In genomic region chr15:33600161-33600560, GRCh38 we compare ENCODE assay signal across 21 cellular contexts.
DNase-seq lines count a peak whose midpoint lies in the region; ATAC-seq and TF ChIP-seq lines count a peak whose summit lies in the region.
"Had no signal": no experiment of that assay in that cellular context is flagged by ENCODE, and none has a peak within 500 bp of the region (broad histone marks: within the 10 kb centered on the region; RNA-seq: fewer than 3 reads in every experiment).

No MANE protein-coding gene starts in this region.

- intact Hi-C loops in mammary epithelial cell (cut with micrococcal nuclease), result no loop called here

- no peak overlapping the region for H3K4ac ChIP-seq in mesendoderm (ENCODE audit: low read depth, low read length)

- WGBS in mammary epithelial cell (ENCODE audit: low coverage, missing lambda C conversion rate), result 87% methylated on average over 8 of the region's 8 CpGs
- WGBS in mesendoderm (ENCODE audit: extremely low coverage, insufficient coverage, low lambda C conversion rate), result no CpG with 5 or more reads among the region's 8 CpGs

- H3K36me3 ChIP-seq in mammary epithelial cell (ENCODE audit: insufficient read depth, low read length), result no peaks in the 10 kb centered on the region
- H3K36me3 ChIP-seq in RWPE2 (ENCODE audit: low read depth), result no peaks in the 10 kb centered on the region
- H3K36me3 ChIP-seq in mesendoderm (ENCODE audit: control insufficient read depth, insufficient read depth, low read length), result no peaks in the 10 kb centered on the region
- H3K36me3 ChIP-seq in neural progenitor cell, result no peaks in the 10 kb centered on the region
- H3K36me3 ChIP-seq: BLaER1 had no signal

- TF ChIP-seq CTCF in mammary epithelial cell (conservative IDR thresholded peaks at IDR 0.05 in 1 of 2, IDR thresholded peaks at IDR 0.05 in 1 of 2; ENCODE audit: extremely low read depth in 1 of 2, insufficient read depth in 1 of 2, low read depth in 1 of 2, low read length in 2 of 2) (no peak), RWPE2 (IDR thresholded peaks at IDR 0.05; ENCODE audit: poor library complexity, severe bottlenecking) (no peak), neural progenitor cell (IDR thresholded peaks at IDR 0.05) (no peak)

- H4K20me1 ChIP-seq in mammary epithelial cell (ENCODE audit: insufficient read depth, low read length) (no peaks in the 10 kb centered on the region), neural progenitor cell (ENCODE audit: low read depth) (no peaks in the 10 kb centered on the region)
- H4K20me1 ChIP-seq: BLaER1 had no signal

- H3K4me3 ChIP-seq in mammary epithelial cell (replicated peaks in 1 of 3; ENCODE audit: insufficient read depth in 1 of 3, low read depth in 2 of 3, low read length in 3 of 3) (no peak overlapping the region), RWPE2 (ENCODE audit: severe bottlenecking) (no peak overlapping the region), mesendoderm (ENCODE audit: low read length) (no peak overlapping the region), neural progenitor cell (no peak overlapping the region)
- H3K4me3 ChIP-seq: BLaER1 had no signal

- H3K9me3 ChIP-seq in mammary epithelial cell (replicated peaks; ENCODE audit: insufficient read depth, low read length) (no peaks in the 10 kb centered on the region), RWPE2 (ENCODE audit: severe bottlenecking) (no peaks in the 10 kb centered on the region), neural progenitor cell (ENCODE audit: low read depth) (no peaks in the 10 kb centered on the region)
- H3K9me3 ChIP-seq: BLaER1, Caco-2 had no signal

- H3K9me3 Mint-ChIP-seq in neural progenitor cell, result no peaks in the 10 kb centered on the region

- no peaks in the 10 kb centered on the region for H3K27me3 Mint-ChIP-seq in neural progenitor cell (ENCODE audit: insufficient read depth, low read depth)
- H3K27me3 Mint-ChIP-seq: B cell; CD4-positive, CD25-positive, alpha-beta regulatory T cell had no signal

- no peak overlapping the region for H4K8ac ChIP-seq in mesendoderm (ENCODE audit: low read depth, low read length)

- H3K18ac ChIP-seq in mesendoderm (ENCODE audit: low read length), result no peak overlapping the region

- H2AK5ac ChIP-seq in mesendoderm (ENCODE audit: low read length), result no peak overlapping the region

- peak overlapping the region; percentile 52 for H2BK5ac ChIP-seq in mesendoderm (ENCODE audit: low read length)

- H3K79me2 ChIP-seq in mammary epithelial cell (ENCODE audit: insufficient read depth, low read length) (no peaks in the 10 kb centered on the region), mesendoderm (ENCODE audit: control insufficient read depth, insufficient read depth, low read length) (no peaks in the 10 kb centered on the region), neural progenitor cell (ENCODE audit: low read depth) (no peaks in the 10 kb centered on the region)

- no peaks in the 10 kb centered on the region for H3K4me1 ChIP-seq in mammary epithelial cell (ENCODE audit: insufficient read depth, low read length)
- H3K4me1 ChIP-seq in RWPE2 (ENCODE audit: insufficient read depth, poor library complexity, severe bottlenecking), result no peaks in the 10 kb centered on the region
- peaks cover 7% of the 10 kb centered on the region for H3K4me1 ChIP-seq in mesendoderm (ENCODE audit: control insufficient read depth, low read depth, low read length)
- peaks cover 8% of the 10 kb centered on the region for H3K4me1 ChIP-seq in neural progenitor cell
- H3K4me1 ChIP-seq: BLaER1, Caco-2 had no signal

- H3K4me1 Mint-ChIP-seq in neural progenitor cell, result no peaks in the 10 kb centered on the region
- H3K4me1 Mint-ChIP-seq: B cell; CD4-positive, CD25-positive, alpha-beta regulatory T cell had no signal

- H2AFZ ChIP-seq in mammary epithelial cell (ENCODE audit: low read depth, low read length), result no peak overlapping the region
- H2AFZ ChIP-seq in neural progenitor cell (replicated peaks), result peak overlapping the region; percentile 50

- dilution Hi-C loops in mammary epithelial cell (cut with HindIII; ENCODE audit: low sequenced_read_pairs), result no loop called here

- no peaks in the 10 kb centered on the region for H3K79me1 ChIP-seq in mesendoderm (ENCODE audit: low read length)

- H2BK15ac ChIP-seq in mesendoderm (replicated peaks; ENCODE audit: low read depth), result no peak overlapping the region

- ATAC-seq in RWPE2 (ENCODE audit: low read depth), result 0 out of 3 replicates have a peak, but pooled peaks have one; percentile 15
- ATAC-seq in HG02884 (IDR thresholded peaks at IDR 0.05; ENCODE audit: unreplicated experiment), result no peak
- ATAC-seq: CD8-positive, alpha-beta T cell; HCT116 had no signal

- no peak overlapping the region for H2BK120ac ChIP-seq in mesendoderm (ENCODE audit: low read depth, low read length)

- H3K27ac ChIP-seq in mammary epithelial cell (ENCODE audit: insufficient read depth, low read depth, low read length) (no peak overlapping the region), RWPE2 (ENCODE audit: poor library complexity, severe bottlenecking) (no peak overlapping the region), mesendoderm (ENCODE audit: low read depth, low read length) (no peak overlapping the region), neural progenitor cell (no peak overlapping the region)
- H3K27ac ChIP-seq: 22Rv1, BLaER1, C4-2B had no signal

- H3K36me3 Mint-ChIP-seq in neural progenitor cell, result no peaks in the 10 kb centered on the region
- H3K36me3 Mint-ChIP-seq: CD4-positive, CD25-positive, alpha-beta regulatory T cell; CD8-positive, alpha-beta T cell had no signal

- no peak overlapping the region for H3K23ac ChIP-seq in mesendoderm (ENCODE audit: low read length)

- no peak overlapping the region for H3K9ac ChIP-seq in mammary epithelial cell (ENCODE audit: insufficient read depth, low read length)
- no peak overlapping the region for H3K9ac ChIP-seq in mesendoderm (ENCODE audit: low read length)
- H3K9ac ChIP-seq in neural progenitor cell, result no peak overlapping the region
- H3K9ac ChIP-seq: BLaER1 had no signal

- peak; percentile 14 to 30 for DNase-seq in T47D (ENCODE audit: low read depth in 1 of 2, low spot score in 1 of 2)
- DNase-seq in mammary epithelial cell, result no peak
- DNase-seq in RWPE2 (ENCODE audit: low spot score), result no peak
- no peak for DNase-seq in mesendoderm
- DNase-seq in neural progenitor cell (ENCODE audit: low spot score), result peak; percentile 22
- DNase-seq in DMS 273 treated with DMSO at 0.1 percent for 48 hours (lab: John Stamatoyannopoulos, UW), result no peak
- no peak for DNase-seq in dermis blood vessel endothelial cell
- DNase-seq: Caco-2; CD4-positive, CD25-positive, alpha-beta regulatory T cell; CD8-positive, alpha-beta T cell; DMS79; EL; GF-D8; GOT3; H7 had no signal

- H3K27me3 ChIP-seq in mammary epithelial cell (ENCODE audit: insufficient read depth, low read length), result no peaks in the 10 kb centered on the region
- peaks cover 18% of the 10 kb centered on the region for H3K27me3 ChIP-seq in RWPE2 (ENCODE audit: insufficient read depth, poor library complexity, severe bottlenecking)
- H3K27me3 ChIP-seq in mesendoderm (ENCODE audit: insufficient read depth, low read length, poor library complexity), result no peaks in the 10 kb centered on the region
- no peaks in the 10 kb centered on the region for H3K27me3 ChIP-seq in neural progenitor cell
- H3K27me3 ChIP-seq: BLaER1 had no signal

- no peak overlapping the region for H4K5ac ChIP-seq in mesendoderm (ENCODE audit: low read length)

- BruUV-seq in mammary epithelial cell (replicated peaks; lab: Mats Ljungman, UMichigan), result no TSS peak

- H3K27ac Mint-ChIP-seq in neural progenitor cell, result no peak overlapping the region
- H3K27ac Mint-ChIP-seq: B cell; CD4-positive, CD25-positive, alpha-beta regulatory T cell; CD8-positive, alpha-beta T cell had no signal

- CTCF ChIA-PET in mammary epithelial cell (lab: Charles Lee; ENCODE audit: low non-redundant PET), result no interaction called here

- in situ Hi-C loops in T47D (cut with HindIII; ENCODE audit: low pct_unique_long_range_greater_than_20kb, low sequenced_read_pairs), result no loop called here
- in situ Hi-C loops in mammary epithelial cell (cut with MboI; ENCODE audit: low sequenced_read_pairs in 2 of 2), result no loop called here

- peak overlapping the region; percentile 54 for H3K56ac ChIP-seq in mesendoderm (ENCODE audit: low read length)

- H3F3A ChIP-seq in neural progenitor cell (ENCODE audit: low read depth), result peaks cover 5% of the 10 kb centered on the region

- H3K4me2 ChIP-seq in mammary epithelial cell (ENCODE audit: insufficient read depth, low read depth, low read length) (no peak overlapping the region), mesendoderm (ENCODE audit: low read length) (no peak overlapping the region), neural progenitor cell (no peak overlapping the region)
- H3K4me2 ChIP-seq: BLaER1 had no signal

- H3K4me3 Mint-ChIP-seq in neural progenitor cell, result no peak overlapping the region
- H3K4me3 Mint-ChIP-seq: B cell; CD4-positive, CD25-positive, alpha-beta regulatory T cell; CD8-positive, alpha-beta T cell had no signal

Comparison
In these comparisons a context has a peak if more than half of its experiments do, and no peak if none do; other contexts are left out.
1. DNase-seq: peak in T47D (2 of 2) and neural progenitor cell (single experiment); none in mammary epithelial cell (single experiment), RWPE2 (single experiment), mesendoderm (single experiment), DMS 273 treated with DMSO at 0.1 percent for 48 hours (single experiment) and dermis blood vessel endothelial cell (single experiment).